In genomic region chr12:132466241-132467188, GRCh38 we compare ENCODE assay signal across 25 cellular contexts. TPM values are rescaled to one million over a fixed set of nuclear protein-coding genes. Genes with fewer than 3 reads are reported as not detected.
DNase-seq lines count a peak whose midpoint lies in the region; ATAC-seq, FAIRE-seq and TF ChIP-seq lines count a peak whose summit lies in the region.
"Had no signal": no experiment of that assay in that cellular context is flagged by ENCODE, and none has a peak within 500 bp of the region (broad histone marks: within the 10 kb centered on the region; RNA-seq: fewer than 3 reads in every experiment).

No MANE protein-coding gene starts in this region.

- peaks cover 13% of the 10 kb centered on the region for H3K4me1 Mint-ChIP-seq in T-helper 17 cell

- no peaks in the 10 kb centered on the region for H3K27me3 Mint-ChIP-seq in T-helper 17 cell
- H3K27me3 Mint-ChIP-seq: central memory CD8-positive, alpha-beta T cell; stimulated activated naive CD8-positive, alpha-beta T cell treated with anti-CD3 and anti-CD28 coated beads, Interleukin-15, amount 100 ng/mL, for 72 hours had no signal

- no peak for TF ChIP-seq CTCF in kidney (IDR thresholded peaks at IDR 0.05; ENCODE audit: borderline replicate concordance, extremely low read depth, insufficient read depth)

- H3K4me3 ChIP-seq in right cardiac atrium (ENCODE audit: low read length) = no peak overlapping the region
- no peak overlapping the region for H3K4me3 ChIP-seq in kidney (ENCODE audit: low read length in 2 of 2)

- no peaks in the 10 kb centered on the region for H3K27me3 ChIP-seq in right cardiac atrium (ENCODE audit: control insufficient read depth, insufficient read depth)

- no peak for FAIRE-seq in kidney (lab: Jason Lieb, UNC)

- no peak overlapping the region for H3K27ac ChIP-seq in right cardiac atrium (ENCODE audit: low read length)
- no peak overlapping the region for H3K27ac ChIP-seq in kidney (ENCODE audit: low read depth in 2 of 2, low read length in 2 of 2)
- no peak overlapping the region for H3K27ac ChIP-seq in caudate nucleus (ENCODE audit: low read depth, low read length)

- H3K36me3 ChIP-seq in kidney (ENCODE audit: control insufficient read depth in 1 of 2, insufficient read depth in 2 of 2, low read length in 2 of 2) = no peaks in the 10 kb centered on the region

- no peak overlapping the region for H3K9ac ChIP-seq in kidney (ENCODE audit: low read length in 2 of 2)

- no peaks in the 10 kb centered on the region for H3K9me3 ChIP-seq in right cardiac atrium (ENCODE audit: control insufficient read depth, low read length)
- H3K9me3 ChIP-seq in T-helper 17 cell (ENCODE audit: control insufficient read depth, low read length, poor library complexity, severe bottlenecking) = no peaks in the 10 kb centered on the region
- peaks cover 0 to 2% of the 10 kb centered on the region in 2 donors for H3K9me3 ChIP-seq in kidney (ENCODE audit: control insufficient read depth in 1 of 2, low read length in 2 of 2)

- no peak for ATAC-seq in right cardiac atrium
- no peak for ATAC-seq in left ventricle myocardium superior
- no peak for ATAC-seq in T-helper 17 cell
- ATAC-seq: activated CD8-positive, alpha-beta T cell treated with anti-CD3 and anti-CD28 coated beads, Interleukin-2, amount 10 ng/mL, durations not matched to agents 7 days and 5 days; natural killer cell had no signal

- H3K36me3 Mint-ChIP-seq in T-helper 17 cell (ENCODE audit: low read depth) = no peaks in the 10 kb centered on the region
- H3K36me3 Mint-ChIP-seq: natural killer cell had no signal

- H3K27ac Mint-ChIP-seq in T-helper 17 cell = no peak overlapping the region
- H3K27ac Mint-ChIP-seq: activated CD8-positive, alpha-beta T cell treated with anti-CD3 and anti-CD28 coated beads, Interleukin-2, amount 10 ng/mL, durations not matched to agents 7 days and 5 days; activated T-cell treated with anti-CD3 and anti-CD28 coated beads, Interleukin-2, amount 50 U/mL, for 24 hours; stimulated activated naive CD8-positive, alpha-beta T cell treated with anti-CD3 and anti-CD28 coated beads, Interleukin-15, amount 100 ng/mL, for 72 hours had no signal

- H3K4me3 Mint-ChIP-seq in T-helper 17 cell = peak overlapping the region; percentile 13
- H3K4me3 Mint-ChIP-seq: activated CD8-positive, alpha-beta T cell treated with anti-CD3 and anti-CD28 coated beads, Interleukin-2, amount 10 ng/mL, durations not matched to agents 7 days and 5 days; activated T-cell treated with anti-CD3 and anti-CD28 coated beads, Interleukin-2, amount 50 U/mL, for 24 hours; central memory CD8-positive, alpha-beta T cell; natural killer cell; stimulated activated naive CD8-positive, alpha-beta T cell treated with anti-CD3 and anti-CD28 coated beads, Interleukin-15, amount 100 ng/mL, for 72 hours had no signal

- DNase-seq in right cardiac atrium = peak; percentile 10 to 49 (median 35)
- DNase-seq in left ventricle myocardium superior = no peak
- DNase-seq in T-helper 17 cell = no peak
- DNase-seq in kidney = peak; percentile 56
- no peak for DNase-seq in NCI-H1092 (lab: John Stamatoyannopoulos, UW)
- DNase-seq in stimulated activated CD4-positive, alpha-beta T cell treated with anti-CD3 and anti-CD28 coated beads, Interleukin-1b, Interleukin-23, amount 100 ng/mL, for 48 hours = no peak
- DNase-seq in caudate nucleus (lab: John Stamatoyannopoulos, UW) = no peak
- no peak for DNase-seq in activated CD4-positive, alpha-beta T cell treated with anti-CD3 and anti-CD28 coated beads, Interleukin-2, amount 50 U/mL, for 48 hours
- DNase-seq: activated CD8-positive, alpha-beta T cell treated with anti-CD3 and anti-CD28 coated beads, Interleukin-2, amount 10 ng/mL, durations not matched to agents 7 days and 5 days; activated naive CD4-positive, alpha-beta T cell; activated T-cell treated with anti-CD3 and anti-CD28 coated beads, Interleukin-2, amount 50 U/mL, for 24 hours; anterior cingulate cortex; COR-L47; IMR-90; kidney glomerular epithelial cell; MM.1S; natural killer cell; NCI-H187; NCI-H2227 treated with DMSO at 0.1 percent for 48 hours; NK-92 treated with Interleukin-12 subunit alpha and Interleukin-12 subunit beta, amount 100 ng/mL, for 24 hours; stimulated activated CD4-positive, alpha-beta T cell treated with anti-CD3 and anti-CD28 coated beads, Interleukin-2, amount 100 ng/mL, for 48 hours; stimulated activated naive CD8-positive, alpha-beta T cell treated with anti-CD3 and anti-CD28 coated beads, Interleukin-15, amount 100 ng/mL, for 72 hours; T1000; trophoblast cell had no signal

- WGBS in right cardiac atrium = 74% methylated on average over 18 of the region's 18 CpGs

- intact Hi-C loops in right cardiac atrium (cut with DNase I) (no loop called here), left ventricle myocardium superior (cut with micrococcal nuclease) (no loop called here), kidney (cut with DNase I) (no loop called here)

- H3K4me1 ChIP-seq in right cardiac atrium (ENCODE audit: control insufficient read depth, insufficient read depth, low read length) (no peaks in the 10 kb centered on the region), kidney (ENCODE audit: control insufficient read depth in 1 of 2, insufficient read depth in 1 of 2, low read depth in 1 of 2, low read length in 2 of 2) (no peaks in the 10 kb centered on the region)

RNA-seq across cellular contexts. Expression of gene FBRSL1, which starts 23.4 kb away (rescaled TPM):
- total RNA-seq in right cardiac atrium = 10 to 100 TPM; 50.4 to 65.0 (median 54.7) TPM
- 36.4 TPM for polyA plus RNA-seq in right cardiac atrium
- total RNA-seq in left ventricle myocardium superior = 68.0 TPM
- 10 to 100 TPM; 79.3 to 86.3 TPM for total RNA-seq in T-helper 17 cell
- total RNA-seq in kidney = 44.7 TPM
- 23.8 TPM for polyA plus RNA-seq in kidney (ENCODE audit: insufficient read depth, low read depth, low replicate concordance)

Comparison
In these comparisons a context has a peak if more than half of its experiments do, and no peak if none do; other contexts are left out.
1. DNase-seq: peak in right cardiac atrium (3 of 3) and kidney (single experiment); none in left ventricle myocardium superior (single experiment), T-helper 17 cell (0 of 3), NCI-H1092 (single experiment), stimulated activated CD4-positive, alpha-beta T cell treated with anti-CD3 and anti-CD28 coated beads, Interleukin-1b, Interleukin-23, amount 100 ng/mL, for 48 hours (single experiment), caudate nucleus (0 of 61) and activated CD4-positive, alpha-beta T cell treated with anti-CD3 and anti-CD28 coated beads, Interleukin-2, amount 50 U/mL, for 48 hours (0 of 2).